In genomic region chr15:31391687-31392671, GRCh38 we compare ENCODE assay signal across 8 cellular contexts.
A peak's percentile ranks its signal among the peaks of the same experiment; 100 is the strongest.
DNase-seq lines count a peak whose midpoint lies in the region; ATAC-seq, FAIRE-seq and TF ChIP-seq lines count a peak whose summit lies in the region.

No MANE protein-coding gene starts in this region.

- peaks cover 3 to 5% of the 10 kb centered on the region in 2 donors for H3K4me1 ChIP-seq in neuronal stem cell (ENCODE audit: control insufficient read depth in 2 of 2, insufficient read depth in 1 of 2, low read depth in 1 of 2, low read length in 2 of 2)

- H3K27ac ChIP-seq in RWPE1 = peak overlapping the region; percentile 80
- H3K27ac ChIP-seq in neuronal stem cell (replicated peaks; ENCODE audit: low read length) = no peak overlapping the region

- no peak for FAIRE-seq in frontal cortex (lab: Jason Lieb, UNC)

- H3K36me3 ChIP-seq in neuronal stem cell (replicated peaks in 1 of 2; ENCODE audit: control insufficient read depth in 2 of 2, insufficient read depth in 2 of 2, low read length in 2 of 2) = no peaks in the 10 kb centered on the region

- H3K18ac ChIP-seq in neuronal stem cell (ENCODE audit: low read length) = peak overlapping the region; percentile 97

- peak overlapping the region; percentile 66 for H2BK5ac ChIP-seq in neuronal stem cell (ENCODE audit: low read length)

- no peak for TF ChIP-seq CTCF in AG10803 (conservative IDR thresholded peaks at IDR 0.05; ENCODE audit: low read length)
- TF ChIP-seq CTCF in RWPE1 (conservative IDR thresholded peaks at IDR 0.05; ENCODE audit: low read depth) = no peak

- H2AFZ ChIP-seq in neuronal stem cell (ENCODE audit: low read length) = peak overlapping the region; percentile 95

- H3K4me2 ChIP-seq in neuronal stem cell (ENCODE audit: insufficient read depth, low read length, poor library complexity, severe bottlenecking) = peak overlapping the region; percentile 100

- peaks cover 3 to 13% of the 10 kb centered on the region in 2 donors for H3K9me3 ChIP-seq in neuronal stem cell (replicated peaks in 1 of 2; ENCODE audit: control insufficient read depth in 2 of 2, insufficient read depth in 1 of 2, low read depth in 1 of 2, low read length in 2 of 2)

- H2BK15ac ChIP-seq in neuronal stem cell (ENCODE audit: low read length) = no peak overlapping the region

- H3K27me3 ChIP-seq in neuronal stem cell (ENCODE audit: control insufficient read depth in 3 of 3, insufficient read depth in 3 of 3, low read depth in 1 of 3, low read length in 3 of 3) = peaks cover 11 to 45% (median 25%) of the 10 kb centered on the region in 3 experiments

- H2AK5ac ChIP-seq in neuronal stem cell (ENCODE audit: low read depth, low read length) = no peak overlapping the region

- H4K8ac ChIP-seq in neuronal stem cell (ENCODE audit: low read depth, low read length) = no peak overlapping the region

- H3K79me1 ChIP-seq in neuronal stem cell (ENCODE audit: low read depth, low read length) = peaks cover 2% of the 10 kb centered on the region

- peak overlapping the region; percentile 81 for H3K9ac ChIP-seq in neuronal stem cell (ENCODE audit: low read depth, low read length, poor library complexity)

- H3K23ac ChIP-seq in neuronal stem cell (ENCODE audit: low read depth, low read length, poor library complexity) = peak overlapping the region; percentile 91

- peak overlapping the region; percentile 73 for H2BK12ac ChIP-seq in neuronal stem cell (ENCODE audit: low read length)

- H2BK120ac ChIP-seq in neuronal stem cell (ENCODE audit: low read depth, low read length) = no peak overlapping the region

- POLR2A ChIA-PET in RWPE1 (lab: Yijun Ruan, JAX; ENCODE audit: low non-redundant PET) = interaction anchor here (0.7 kb wide), 1 partner anchor 97 kb away, joined by 3 read pairs; no protein-coding TSS in a partner anchor

- H3K14ac ChIP-seq in neuronal stem cell (ENCODE audit: low read length) = peak overlapping the region; percentile 82

- no CpG with 5 or more reads among the region's 86 CpGs for WGBS in neuronal stem cell (ENCODE audit: extremely low coverage in 2 of 2, insufficient read length in 2 of 2, insufficient replicate concordance in 1 of 2), 2 donors

- CTCF ChIA-PET in RWPE1 (lab: Yijun Ruan, JAX) = interaction anchor here (0.5 to 0.6 kb wide), 2 partner anchors 26 to 35 kb away, joined by 3 to 4 read pairs; no protein-coding TSS in a partner anchor

- DNase-seq in AG10803 (ENCODE audit: low read depth) (peak; percentile 81), RWPE1 (ENCODE audit: low spot score) (peak; percentile 57), activated gamma-delta T cell (lab: John Stamatoyannopoulos, UW) (peak; percentile 78), frontal cortex (ENCODE audit: low spot score in 2 of 2) (peak; percentile 75 to 80), neuronal stem cell (ENCODE audit: low spot score) (peak; percentile 49), superior temporal gyrus (ENCODE audit: extremely low spot score) (peak; percentile 58)

- H3K4ac ChIP-seq in neuronal stem cell (ENCODE audit: low read length) = no peak overlapping the region

- ATAC-seq in GM19035 (IDR thresholded peaks at IDR 0.05; ENCODE audit: unreplicated experiment) (peak; percentile 85), HG03196 (IDR thresholded peaks at IDR 0.05; ENCODE audit: unreplicated experiment) (peak; percentile 82)

- no peak overlapping the region for H4K91ac ChIP-seq in neuronal stem cell (ENCODE audit: low read depth, low read length, poor library complexity)

- peak overlapping the region; percentile 86 for H3K4me3 ChIP-seq in AG10803 (ENCODE audit: low read length)
- H3K4me3 ChIP-seq in neuronal stem cell (ENCODE audit: low read length in 2 of 2) = peak overlapping the region; percentile 44 to 76
